In genomic region chr5:164578401-164578800, GRCh38 we compare ENCODE assay signal across 1 cellular context.
TF ChIP-seq lines count a peak whose summit lies in the region.

No MANE protein-coding gene starts in this region.

TF ChIP-seq in SK-N-SH, 30 proteins besides CTCF, POLR2A, EP300 and RAD21 (continued from another document):
- no peak for TF ChIP-seq POLR2AphosphoS5 (IDR thresholded peaks at IDR 0.05; ENCODE audit: low read depth, low read length)
TF ChIP-seq in SK-N-SH: peak in this region for 0.
